25 cellular contexts compared by ENCODE assay signal in genomic region chr5:9889511-9889910, GRCh38.
A peak's percentile ranks its signal among the peaks of the same experiment; 100 is the strongest.
DNase-seq lines count a peak whose midpoint lies in the region; ATAC-seq, FAIRE-seq and TF ChIP-seq lines count a peak whose summit lies in the region.
"Had no signal": no experiment of that assay in that cellular context is flagged by ENCODE, and none has a peak within 500 bp of the region (broad histone marks: within the 10 kb centered on the region; RNA-seq: fewer than 3 reads in every experiment).

No MANE protein-coding gene starts in this region.

- H3K36me3 Mint-ChIP-seq in nephron progenitor cell (ENCODE audit: low read depth): peaks cover 4% of the 10 kb centered on the region
- H3K36me3 Mint-ChIP-seq in glutamatergic neuron (ENCODE audit: unreplicated experiment): no peaks in the 10 kb centered on the region
- H3K36me3 Mint-ChIP-seq: CD14-positive monocyte; CD4-positive, alpha-beta memory T cell; CD4-positive, CD25-positive, alpha-beta regulatory T cell; CD8-positive, alpha-beta memory T cell had no signal

- H3K36me3 ChIP-seq in IMR-90 (ENCODE audit: control insufficient read depth, insufficient read depth, low read length): no peaks in the 10 kb centered on the region
- H3K36me3 ChIP-seq: BE2C, BLaER1 had no signal

- H3K27ac Mint-ChIP-seq in nephron progenitor cell: peak overlapping the region; percentile 56
- no peak overlapping the region for H3K27ac Mint-ChIP-seq in glutamatergic neuron (ENCODE audit: unreplicated experiment)
- H3K27ac Mint-ChIP-seq: CD14-positive monocyte; CD4-positive, alpha-beta memory T cell; CD4-positive, CD25-positive, alpha-beta regulatory T cell; CD8-positive, alpha-beta memory T cell had no signal

- 94% methylated on average over 3 of the region's 4 CpGs; no CpG with 5 or more reads in 1 of the 2 experiments for WGBS in IMR-90 (ENCODE audit: extremely low coverage in 2 of 2, insufficient read length in 1 of 2), 2 experiments

- H3K4me2 ChIP-seq in IMR-90 (ENCODE audit: low read depth, low read length): no peak overlapping the region
- H3K4me2 ChIP-seq: BLaER1 had no signal

- in situ Hi-C loops in IMR-90 (cut with MboI; ENCODE audit: low sequenced_read_pairs): no loop called here

- H2BK20ac ChIP-seq in IMR-90 (ENCODE audit: low read depth, low read length): 0 out of 2 replicates have a peak overlapping the region, but pooled peaks have one; percentile 9

- H2AK9ac ChIP-seq in IMR-90 (replicated peaks; ENCODE audit: low read depth, low read length, poor library complexity): no peak overlapping the region

- CTCF ChIA-PET in IMR-90 (lab: Yijun Ruan, JAX): no interaction called here

- H3K4me1 ChIP-seq in IMR-90 (ENCODE audit: control insufficient read depth, insufficient read depth, low read length): peaks cover 15% of the 10 kb centered on the region
- H3K4me1 ChIP-seq: BE2C had no signal

- peak overlapping the region; percentile 49; the same call in 1 of the 2 replicates for H2AK5ac ChIP-seq in IMR-90 (ENCODE audit: low read depth, low read length)

- H2BK5ac ChIP-seq in IMR-90 (ENCODE audit: low read depth, low read length, poor library complexity, severe bottlenecking): no peak overlapping the region

- no peak overlapping the region for H3K9ac ChIP-seq in IMR-90 (ENCODE audit: low read depth, low read length)
- H3K9ac ChIP-seq: BLaER1 had no signal

- no peak for FAIRE-seq in GM12891 (lab: Jason Lieb, UNC)
- FAIRE-seq: A204.1, GM12878, GM19239 had no signal

- TF ChIP-seq RAD21 in IMR-90 (IDR thresholded peaks at IDR 0.05; ENCODE audit: low read length): no peak

- peaks cover 11% of the 10 kb centered on the region for H3K9me3 Mint-ChIP-seq in nephron progenitor cell
- H3K9me3 Mint-ChIP-seq in glutamatergic neuron (ENCODE audit: unreplicated experiment): no peaks in the 10 kb centered on the region

- POLR2A ChIA-PET in IMR-90 (lab: Charles Lee; ENCODE audit: unreplicated experiment): no interaction called here

- H3K9me1 ChIP-seq in IMR-90 (ENCODE audit: insufficient read depth, low read length): peaks cover 13% of the 10 kb centered on the region; the same call in 1 of the 2 replicates

- no peak for TF ChIP-seq CTCF in IMR-90 (conservative IDR thresholded peaks at IDR 0.05; ENCODE audit: low read depth, low read length)
- no peak for TF ChIP-seq CTCF in nephron progenitor cell (IDR thresholded peaks at IDR 0.05)
- no peak for TF ChIP-seq CTCF in glutamatergic neuron (IDR thresholded peaks at IDR 0.05; ENCODE audit: partially characterized antibody, unreplicated experiment)

- H3K27ac ChIP-seq in IMR-90 (ENCODE audit: insufficient read depth, low read length): no peak overlapping the region
- H3K27ac ChIP-seq: BLaER1 had no signal

- peaks cover 3% of the 10 kb centered on the region for H3K9me3 ChIP-seq in IMR-90 (ENCODE audit: control insufficient read depth, insufficient read depth, low read length)
- H3K9me3 ChIP-seq: BE2C had no signal

- no peak overlapping the region for H4K91ac ChIP-seq in IMR-90 (ENCODE audit: insufficient read depth, low read depth, low read length)

- TF ChIP-seq POLR2A in IMR-90 (IDR thresholded peaks at IDR 0.05; ENCODE audit: low read depth, low read length): no peak
- no peak for TF ChIP-seq POLR2A in GM12891 (IDR thresholded peaks at IDR 0.05; ENCODE audit: low read depth, low read length)

- no peak for ATAC-seq in IMR-90 (ENCODE audit: low read depth)
- ATAC-seq: GM12878 had no signal

- H4K20me1 ChIP-seq in IMR-90 (ENCODE audit: insufficient read depth, low read length): no peaks in the 10 kb centered on the region
- H4K20me1 ChIP-seq: BLaER1 had no signal

- BruUV-seq in IMR-90 (replicated peaks; lab: Mats Ljungman, UMichigan): no TSS peak

- H3K27me3 ChIP-seq in IMR-90 (ENCODE audit: control insufficient read depth, insufficient read depth, low read length): no peaks in the 10 kb centered on the region
- H3K27me3 ChIP-seq: BE2C, BLaER1 had no signal

- no peak overlapping the region for H4K5ac ChIP-seq in IMR-90 (ENCODE audit: low read depth, low read length)

- H4K8ac ChIP-seq in IMR-90 (ENCODE audit: low read depth in 2 of 2, low read length in 2 of 2): peak overlapping the region in 1 of 2 experiments; percentile 10; a peak in 1 of 4 replicates

- no peaks in the 10 kb centered on the region for H3K79me1 ChIP-seq in IMR-90 (ENCODE audit: low read depth in 1 of 2, low read length in 2 of 2)

- no peaks in the 10 kb centered on the region for H3K4me1 Mint-ChIP-seq in nephron progenitor cell
- H3K4me1 Mint-ChIP-seq in glutamatergic neuron (ENCODE audit: low read depth, unreplicated experiment): no peaks in the 10 kb centered on the region
- H3K4me1 Mint-ChIP-seq: CD14-positive monocyte; CD4-positive, alpha-beta memory T cell; CD4-positive, CD25-positive, alpha-beta regulatory T cell; CD8-positive, alpha-beta memory T cell had no signal

- no peak overlapping the region for H3K4me3 ChIP-seq in IMR-90 (ENCODE audit: insufficient read depth, low read depth, low read length)
- H3K4me3 ChIP-seq: BLaER1, GM12878 had no signal

- peak overlapping the region; percentile 29; the same call in 1 of the 3 replicates for H2BK15ac ChIP-seq in IMR-90 (ENCODE audit: low read depth, low read length)

- no peak overlapping the region for H2AFZ ChIP-seq in IMR-90 (replicated peaks; ENCODE audit: low read length, poor library complexity)

- intact Hi-C loops in IMR-90 (cut with micrococcal nuclease): no loop called here

- dilution Hi-C loops in IMR-90 (cut with HindIII; ENCODE audit: low sequenced_read_pairs, unreplicated experiment): no loop called here

- DNase-seq in IMR-90 (no peak), nephron progenitor cell (no peak), GM12891 (ENCODE audit: insufficient read length, low spot score) (no peak), glutamatergic neuron (no peak), NCI-H1092 treated with DMSO at 0.1 percent for 48 hours (lab: John Stamatoyannopoulos, UW) (no peak)
- DNase-seq: 8988T; ACHN; BE2C; C1 segment of cervical spinal cord; CD4-positive, alpha-beta memory T cell; CD4-positive, CD25-positive, alpha-beta regulatory T cell; CD8-positive, alpha-beta memory T cell; COR-L47; DMS 273 treated with DMSO at 0.1 percent for 48 hours; DMS153; DMS53; DMS79; DND-41; EL; GDM1 had no signal

- H3K4me3 Mint-ChIP-seq in nephron progenitor cell (no peak overlapping the region), glutamatergic neuron (ENCODE audit: unreplicated experiment) (no peak overlapping the region)
- H3K4me3 Mint-ChIP-seq: CD14-positive monocyte; CD4-positive, alpha-beta memory T cell; CD4-positive, CD25-positive, alpha-beta regulatory T cell; CD8-positive, alpha-beta memory T cell had no signal

- H3K4ac ChIP-seq in IMR-90 (ENCODE audit: low read depth, low read length): peak overlapping the region; percentile 24; the same call in 1 of the 2 replicates

- H3K56ac ChIP-seq in IMR-90 (ENCODE audit: extremely low read depth, insufficient read depth, low read length): no peak overlapping the region

- H3K14ac ChIP-seq in IMR-90 (replicated peaks; ENCODE audit: low read depth, low read length): no peak overlapping the region

- peak overlapping the region; percentile 52 for H3K18ac ChIP-seq in IMR-90 (ENCODE audit: low read depth, low read length)

- no peak overlapping the region for H3K23ac ChIP-seq in IMR-90 (ENCODE audit: low read depth, low read length)

- H3K27me3 Mint-ChIP-seq in nephron progenitor cell (ENCODE audit: low read depth, poor library complexity) (peaks cover 8% of the 10 kb centered on the region), glutamatergic neuron (ENCODE audit: unreplicated experiment) (peaks cover 2% of the 10 kb centered on the region)
- H3K27me3 Mint-ChIP-seq: CD4-positive, CD25-positive, alpha-beta regulatory T cell; CD8-positive, alpha-beta memory T cell had no signal

- peak overlapping the region; percentile 86; the same call in 1 of the 2 replicates for H2BK120ac ChIP-seq in IMR-90 (ENCODE audit: low read depth, low read length)

TF ChIP-seq in IMR-90, 13 proteins besides CTCF, POLR2A, EP300 and RAD21:
- TF ChIP-seq ELK1 (IDR thresholded peaks at IDR 0.05; ENCODE audit: borderline replicate concordance, low read depth, low read length): no peak
- TF ChIP-seq BHLHE40 (IDR thresholded peaks at IDR 0.05; ENCODE audit: low read depth, low read length): no peak

TF ChIP-seq in GM12891, 5 proteins besides CTCF, POLR2A, EP300 and RAD21:
- TF ChIP-seq SPI1 (IDR thresholded peaks at IDR 0.05; ENCODE audit: low read depth, low read length): no peak
